In genomic region chr22:23635291-23635690, GRCh38 we compare ENCODE assay signal across 12 cellular contexts. TPM values are rescaled to one million over a fixed set of nuclear protein-coding genes. Genes with fewer than 3 reads are reported as not detected.
"Had no signal": no experiment of that assay in that cellular context is flagged by ENCODE, and none has a peak within 500 bp of the region (broad histone marks: within the 10 kb centered on the region; RNA-seq: fewer than 3 reads in every experiment).

No MANE protein-coding gene starts in this region.

RNA-seq across cellular contexts. Expression of gene DRICH1, which starts 3.2 kb away (rescaled TPM):
- total RNA-seq: thoracic aorta, vagina had no signal

RNA-seq across cellular contexts. Expression of gene IGLL1, which starts 55.2 kb away (rescaled TPM):
- total RNA-seq: subcutaneous adipose tissue, suprapubic skin, temporal lobe, thoracic aorta, thyroid gland, tibial nerve, transverse colon, upper lobe of left lung, upper lobe of right lung, ureter, urinary bladder, vagina had no signal

RNA-seq across cellular contexts. Expression of gene RGL4, which starts 55.5 kb away (rescaled TPM):
- total RNA-seq: subcutaneous adipose tissue, suprapubic skin, temporal lobe, thoracic aorta, tibial nerve, ureter, urinary bladder, vagina had no signal
